ENCODE assay signal across 9 cellular contexts in genomic region chr12:105233045-105233905, GRCh38. TPM values are rescaled to one million over a fixed set of nuclear protein-coding genes. Genes with fewer than 3 reads are reported as not detected.
A peak's percentile ranks its signal among the peaks of the same experiment; 100 is the strongest.
DNase-seq lines count a peak whose midpoint lies in the region; ATAC-seq and TF ChIP-seq lines count a peak whose summit lies in the region.
"Had no signal": no experiment of that assay in that cellular context is flagged by ENCODE, and none has a peak within 500 bp of the region (broad histone marks: within the 10 kb centered on the region; RNA-seq: fewer than 3 reads in every experiment).

No MANE protein-coding gene starts in this region.

- H2AK5ac ChIP-seq in neuronal stem cell (ENCODE audit: low read depth, low read length): no peak overlapping the region

- no peak overlapping the region for H3K18ac ChIP-seq in neuronal stem cell (ENCODE audit: low read length)

- H3K9me3 ChIP-seq in Loucy (ENCODE audit: insufficient read depth, low read depth, low read length) (no peaks in the 10 kb centered on the region), fibroblast of lung (ENCODE audit: control insufficient read depth, insufficient read depth, low read depth, low read length) (no peaks in the 10 kb centered on the region), neuronal stem cell (replicated peaks in 1 of 2; ENCODE audit: control insufficient read depth in 2 of 2, insufficient read depth in 1 of 2, low read depth in 1 of 2, low read length in 2 of 2) (no peaks in the 10 kb centered on the region)

- H3K23ac ChIP-seq in neuronal stem cell (ENCODE audit: low read depth, low read length, poor library complexity): no peak overlapping the region

- no peaks in the 10 kb centered on the region for H3K79me1 ChIP-seq in neuronal stem cell (ENCODE audit: low read depth, low read length)

- H3K79me2 ChIP-seq in Loucy (ENCODE audit: insufficient read depth, low read length) (peaks cover 40% of the 10 kb centered on the region), fibroblast of lung (ENCODE audit: control insufficient read depth, insufficient read depth, low read length) (peaks cover 63% of the 10 kb centered on the region)

- no peak overlapping the region for H3K4ac ChIP-seq in neuronal stem cell (ENCODE audit: low read length)

- CTCF ChIA-PET in AG04449 (lab: Yijun Ruan, JAX): interaction anchor here (1.0 to 1.7 kb wide), 5 partner anchors 9 to 150 kb away, joined by 3 to 4 read pairs (median 3); no protein-coding TSS in a partner anchor

- H3K9ac ChIP-seq in Loucy (ENCODE audit: low read depth, low read length, poor library complexity, severe bottlenecking) (peak overlapping the region; percentile 44), fibroblast of lung (ENCODE audit: insufficient read depth, low read length) (no peak overlapping the region), neuronal stem cell (ENCODE audit: low read depth, low read length, poor library complexity) (no peak overlapping the region)

- TF ChIP-seq CTCF in AG04449 (IDR thresholded peaks at IDR 0.05; ENCODE audit: insufficient read depth, low read length, missing control alignments): no peak
- TF ChIP-seq CTCF in Loucy (conservative IDR thresholded peaks at IDR 0.05; ENCODE audit: low read length): no peak
- TF ChIP-seq CTCF in fibroblast of lung (conservative IDR thresholded peaks at IDR 0.05 in 1 of 2, IDR thresholded peaks at IDR 0.05 in 1 of 2; ENCODE audit: low read depth in 1 of 2, low read length in 2 of 2): no peak

- POLR2A ChIA-PET in AG04449 (lab: Yijun Ruan, JAX): interaction anchor here (1.2 kb wide), 1 partner anchor 28 kb away, joined by 3 read pairs; no protein-coding TSS in a partner anchor

- DNase-seq in AG04449 (ENCODE audit: low read depth, low spot score) (no peak), fibroblast of lung (ENCODE audit: low read depth in 2 of 2) (no peak), neuronal stem cell (ENCODE audit: low spot score) (no peak), EL (no peak), NCI-H187 treated with DMSO at 0.1 percent for 48 hours (lab: John Stamatoyannopoulos, UW) (no peak), T-helper 9 cell (no peak)
- DNase-seq: stimulated activated naive CD4-positive, alpha-beta T cell had no signal

- no peak overlapping the region for H4K8ac ChIP-seq in neuronal stem cell (ENCODE audit: low read depth, low read length)

- no peak overlapping the region for H2BK5ac ChIP-seq in neuronal stem cell (ENCODE audit: low read length)

- H2AFZ ChIP-seq in Loucy (ENCODE audit: low read length) (no peak overlapping the region), fibroblast of lung (ENCODE audit: low read length) (no peak overlapping the region), neuronal stem cell (ENCODE audit: low read length) (peak overlapping the region; percentile 46)

- no peak overlapping the region for H2BK12ac ChIP-seq in neuronal stem cell (ENCODE audit: low read length)

- H3K4me1 ChIP-seq in Loucy (ENCODE audit: insufficient read depth, low read length, poor library complexity, severe bottlenecking): peaks cover 53% of the 10 kb centered on the region
- H3K4me1 ChIP-seq in fibroblast of lung (ENCODE audit: control insufficient read depth, extremely low read depth, insufficient read depth, low read length): peaks cover 17% of the 10 kb centered on the region
- peaks cover 8 to 33% of the 10 kb centered on the region in 2 donors for H3K4me1 ChIP-seq in neuronal stem cell (ENCODE audit: control insufficient read depth in 2 of 2, insufficient read depth in 1 of 2, low read depth in 1 of 2, low read length in 2 of 2)

- WGBS in neuronal stem cell (ENCODE audit: extremely low coverage in 2 of 2, insufficient read length in 2 of 2, insufficient replicate concordance in 1 of 2), 2 donors: no CpG with 5 or more reads among the region's 4 CpGs

- H2BK120ac ChIP-seq in neuronal stem cell (ENCODE audit: low read depth, low read length): no peak overlapping the region

- no peaks in the 10 kb centered on the region for H3K27me3 ChIP-seq in Loucy (ENCODE audit: insufficient read depth, low read length, poor library complexity, severe bottlenecking)
- no peaks in the 10 kb centered on the region for H3K27me3 ChIP-seq in fibroblast of lung (ENCODE audit: control insufficient read depth, insufficient read depth, low read length)
- peaks cover 0 to under 1% (median 0%) of the 10 kb centered on the region in 3 experiments for H3K27me3 ChIP-seq in neuronal stem cell (ENCODE audit: control insufficient read depth in 3 of 3, insufficient read depth in 3 of 3, low read depth in 1 of 3, low read length in 3 of 3)

- H3K36me3 ChIP-seq in Loucy (ENCODE audit: insufficient read depth, low read length) (no peaks in the 10 kb centered on the region), fibroblast of lung (ENCODE audit: control insufficient read depth, insufficient read depth, low read length) (peaks cover 3% of the 10 kb centered on the region), neuronal stem cell (replicated peaks in 1 of 2; ENCODE audit: control insufficient read depth in 2 of 2, insufficient read depth in 2 of 2, low read length in 2 of 2) (peaks cover 0 to 34% of the 10 kb centered on the region in 2 donors)

- no peak overlapping the region for H3K14ac ChIP-seq in neuronal stem cell (ENCODE audit: low read length)

- H4K20me1 ChIP-seq in Loucy (ENCODE audit: insufficient read depth, low read length, poor library complexity, severe bottlenecking): no peaks in the 10 kb centered on the region
- H4K20me1 ChIP-seq in fibroblast of lung (ENCODE audit: control insufficient read depth, extremely low read depth, insufficient read depth, low read length): no peaks in the 10 kb centered on the region

- H4K91ac ChIP-seq in neuronal stem cell (ENCODE audit: low read depth, low read length, poor library complexity): no peak overlapping the region

- H2BK15ac ChIP-seq in neuronal stem cell (ENCODE audit: low read length): no peak overlapping the region

- H3K9me2 ChIP-seq in Loucy (replicated peaks; ENCODE audit: low read depth, low read length): no peaks in the 10 kb centered on the region

- H3K27ac ChIP-seq in fibroblast of lung (ENCODE audit: insufficient read depth, low read length): no peak overlapping the region
- H3K27ac ChIP-seq in neuronal stem cell (replicated peaks; ENCODE audit: low read length): no peak overlapping the region

- H3K4me2 ChIP-seq in Loucy (ENCODE audit: low read depth, low read length, poor library complexity, severe bottlenecking) (peak overlapping the region; percentile 93), fibroblast of lung (ENCODE audit: extremely low read depth, insufficient read depth, low read length) (peak overlapping the region; percentile 37), neuronal stem cell (ENCODE audit: insufficient read depth, low read length, poor library complexity, severe bottlenecking) (no peak overlapping the region)

- peak overlapping the region; percentile 78 for H3K4me3 ChIP-seq in AG04449 (ENCODE audit: low read depth, low read length)
- peak overlapping the region; percentile 82 for H3K4me3 ChIP-seq in Loucy (ENCODE audit: low read length, poor library complexity, severe bottlenecking)
- H3K4me3 ChIP-seq in fibroblast of lung (replicated peaks in 1 of 4; ENCODE audit: control extremely low read depth in 1 of 4, insufficient read depth in 1 of 4, low read depth in 3 of 4, low read length in 4 of 4): peak overlapping the region in 2 of 4 experiments; percentile 1 to 92
- peak overlapping the region in 1 of 2 donors; percentile 34 for H3K4me3 ChIP-seq in neuronal stem cell (ENCODE audit: low read length in 2 of 2)

- no peak for ATAC-seq in GM21367 (IDR thresholded peaks at IDR 0.05; ENCODE audit: unreplicated experiment)

- peaks cover 5% of the 10 kb centered on the region; the same call in 1 of the 2 replicates for H3F3A ChIP-seq in Loucy (ENCODE audit: low read depth)

RNA-seq across cellular contexts. Expression of gene APPL2, which starts 2.7 kb away (rescaled TPM):
- 43.9 and 53.8 TPM in 2 replicates for total RNA-seq in fibroblast of lung
- 68.0 and 74.3 TPM in 2 replicates for polyA plus RNA-seq in fibroblast of lung
- polyA plus RNA-seq in fibroblast of lung (2012): 36.1 and 36.3 TPM in 2 replicates
- polyA minus RNA-seq in fibroblast of lung (ENCODE audit: low replicate concordance): 9.2 and 11.7 TPM in 2 replicates
- 30.1 TPM for polyA plus RNA-seq in neuronal stem cell (2013, experiment 1 of 2)
- 30.2 TPM for polyA plus RNA-seq in neuronal stem cell (2013, experiment 2 of 2)
